Comparison of ENCODE assay signal across 1 cellular context in genomic region chr19:3803986-3804385, GRCh38.
TF ChIP-seq lines count a peak whose summit lies in the region.

No MANE protein-coding gene starts in this region.

TF ChIP-seq in HepG2, 621 proteins besides CTCF, POLR2A, EP300 and RAD21:
- TF ChIP-seq IRF1 (CRISPR knock-in tag; IDR thresholded peaks at IDR 0.05; ENCODE audit: low read depth): no peak
- TF ChIP-seq ZNF362 (CRISPR knock-in tag; IDR thresholded peaks at IDR 0.05; ENCODE audit: borderline replicate concordance): peak; percentile 54; the same call in 1 of the 2 replicates
